15 cellular contexts compared by ENCODE assay signal in the genomic region with DNA sequence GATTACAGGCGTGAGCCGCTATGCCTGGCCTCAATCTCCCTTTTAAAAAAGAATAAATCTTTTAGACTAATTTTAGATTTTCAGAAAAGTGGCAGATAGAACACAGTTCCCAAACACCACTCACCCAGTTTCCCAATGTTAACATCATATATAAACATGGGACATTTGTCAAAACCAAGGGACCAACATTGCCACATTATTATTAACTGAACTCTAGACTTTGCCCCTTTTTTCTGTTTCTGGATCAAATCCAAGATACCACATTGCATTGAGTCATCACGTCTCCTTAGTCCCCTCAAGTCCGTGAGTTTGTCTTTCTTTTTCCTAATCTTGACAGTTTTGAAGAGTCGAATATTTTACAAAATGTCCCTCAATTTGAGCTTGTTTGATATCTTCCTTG. TPM values are rescaled to one million over a fixed set of nuclear protein-coding genes. Genes with fewer than 3 reads are reported as not detected.
A peak's percentile ranks its signal among the peaks of the same experiment; 100 is the strongest.
DNase-seq lines count a peak whose midpoint lies in the region; ATAC-seq and TF ChIP-seq lines count a peak whose summit lies in the region.
"Had no signal": no experiment of that assay in that cellular context is flagged by ENCODE, and none has a peak within 500 bp of the region (broad histone marks: within the 10 kb centered on the region; RNA-seq: fewer than 3 reads in every experiment).

No MANE protein-coding gene starts in this region.

- POLR2A ChIA-PET in A673 (lab: Charles Lee; ENCODE audit: low non-redundant PET) (no interaction called here), HEK293 (lab: Yijun Ruan, JAX) (interaction anchor here (1.2 kb wide), 1 partner anchor 105 kb away, joined by 3 read pairs; a partner anchor contains a TSS), GM10248 (lab: Yijun Ruan, JAX) (no interaction called here)

- intact Hi-C loops in A673 (cut with micrococcal nuclease; ENCODE audit: unreplicated experiment) = no loop called here

- H3K9ac ChIP-seq in liver (ENCODE audit: low read depth in 1 of 2, low read length in 2 of 2) = peak overlapping the region in 1 of 2 donors; percentile 66

- BruUV-seq in A673 (replicated peaks; lab: Mats Ljungman, UMichigan) = no TSS peak

- no peaks in the 10 kb centered on the region for H3K9me3 ChIP-seq in A673 (ENCODE audit: low read depth, low read length, poor library complexity, severe bottlenecking)
- no peaks in the 10 kb centered on the region for H3K9me3 ChIP-seq in HEK293 (ENCODE audit: control insufficient read depth, insufficient read depth, low read depth, low read length)
- no peaks in the 10 kb centered on the region for H3K9me3 ChIP-seq in liver (ENCODE audit: control insufficient read depth in 4 of 4, low read length in 3 of 4)
- H3K9me3 ChIP-seq: BE2C, psoas muscle had no signal

- H3K27ac ChIP-seq in A673 (ENCODE audit: low read depth, low read length, poor library complexity, severe bottlenecking) = no peak overlapping the region
- H3K27ac ChIP-seq in HEK293 (ENCODE audit: extremely low read depth, low read depth, low read length) = no peak overlapping the region
- H3K27ac ChIP-seq in liver (ENCODE audit: low read depth in 1 of 2, low read length in 2 of 2) = peak overlapping the region; percentile 93 to 96
- H3K27ac ChIP-seq: psoas muscle had no signal

- DNase-seq in A673 (ENCODE audit: low spot score) (peak; percentile 26), GM10248 (ENCODE audit: extremely low spot score) (no peak), NCI-H446 (lab: John Stamatoyannopoulos, UW) (no peak)
- no peak for DNase-seq in activated naive CD8-positive, alpha-beta T cell treated with anti-CD3 and anti-CD28 coated beads for 36 hours
- DNase-seq in stimulated activated CD4-positive, alpha-beta T cell treated with anti-CD3 and anti-CD28 coated beads, Interleukin-15, amount 100 ng/mL, for 24 hours = no peak
- DNase-seq: amniotic stem cell; BE2C; cortex of kidney; NCI-H2081; psoas muscle; Right ventricle myocardium superior; stimulated activated CD4-positive, alpha-beta T cell treated with anti-CD3 and anti-CD28 coated beads, Interleukin-2, amount 100 ng/mL, for 24 hours had no signal

- peaks cover 17% of the 10 kb centered on the region for H3K4me1 Mint-ChIP-seq in activated naive CD8-positive, alpha-beta T cell treated with anti-CD3 and anti-CD28 coated beads for 36 hours

- 36% methylated on average over 5 of the region's 5 CpGs for WGBS in liver

- no peaks in the 10 kb centered on the region for H3K27me3 Mint-ChIP-seq in activated naive CD8-positive, alpha-beta T cell treated with anti-CD3 and anti-CD28 coated beads for 36 hours

- H3K36me3 ChIP-seq in A673 (ENCODE audit: insufficient read depth, low read length, poor library complexity, severe bottlenecking) (no peaks in the 10 kb centered on the region), HEK293 (ENCODE audit: control insufficient read depth in 2 of 2, insufficient read depth in 1 of 2, low read length in 2 of 2) (no peaks in the 10 kb centered on the region; a peak in 1 of 3 replicates), liver (ENCODE audit: control insufficient read depth in 4 of 4, insufficient read depth in 3 of 4, low read depth in 1 of 4, low read length in 3 of 4) (no peaks in the 10 kb centered on the region)
- H3K36me3 ChIP-seq: BE2C had no signal

- H3K4me3 ChIP-seq in A673 (ENCODE audit: low read depth, low read length, poor library complexity, severe bottlenecking) (no peak overlapping the region), HEK293 (ENCODE audit: low read depth, low read length) (no peak overlapping the region), liver (ENCODE audit: low read depth in 1 of 3, low read length in 3 of 3) (no peak overlapping the region)
- H3K4me3 ChIP-seq: psoas muscle had no signal

- CTCF ChIA-PET in A673 (lab: Charles Lee) (no interaction called here), HEK293 (lab: Yijun Ruan, JAX) (no interaction called here), GM10248 (lab: Yijun Ruan, JAX) (interaction anchor here (1.0 kb wide), 1 partner anchor 13 kb away, joined by 3 read pairs; no protein-coding TSS in a partner anchor)

- peak overlapping the region; percentile 37 for H3K4me3 Mint-ChIP-seq in activated naive CD8-positive, alpha-beta T cell treated with anti-CD3 and anti-CD28 coated beads for 36 hours

- TF ChIP-seq CTCF in A673 (conservative IDR thresholded peaks at IDR 0.05; ENCODE audit: low read depth, low read length) (no peak), HEK293 (tag by site-specific recombination; IDR thresholded peaks at IDR 0.05) (no peak), liver (IDR thresholded peaks at IDR 0.05; ENCODE audit: low read depth, low read length, missing input control) (no peak), GM10248 (IDR thresholded peaks at IDR 0.05; ENCODE audit: control extremely low read depth, extremely low read depth, low read depth, missing control alignments) (no peak)

- no peak for ATAC-seq in HG02938 (IDR thresholded peaks at IDR 0.05; ENCODE audit: unreplicated experiment)
- ATAC-seq: psoas muscle had no signal

- H3K27me3 ChIP-seq in A673 (replicated peaks; ENCODE audit: insufficient read depth, low read depth, low read length, poor library complexity) (no peaks in the 10 kb centered on the region), liver (ENCODE audit: control insufficient read depth in 4 of 4, insufficient read depth in 4 of 4, low read length in 3 of 4) (no peaks in the 10 kb centered on the region)
- H3K27me3 ChIP-seq: BE2C had no signal

- H3K4me1 ChIP-seq in A673 (ENCODE audit: insufficient read depth, low read length, poor library complexity, severe bottlenecking) = no peaks in the 10 kb centered on the region
- H3K4me1 ChIP-seq in HEK293 (ENCODE audit: control insufficient read depth, insufficient read depth, low read length) = no peaks in the 10 kb centered on the region; the same call in 1 of the 2 replicates
- peaks cover 0 to 3% (median 3%) of the 10 kb centered on the region in 4 donors for H3K4me1 ChIP-seq in liver (ENCODE audit: control insufficient read depth in 4 of 4, insufficient read depth in 4 of 4, low read length in 3 of 4)
- H3K4me1 ChIP-seq: BE2C, psoas muscle had no signal

- peak overlapping the region; percentile 97 for H3K27ac Mint-ChIP-seq in activated naive CD8-positive, alpha-beta T cell treated with anti-CD3 and anti-CD28 coated beads for 36 hours

- peak; percentile 30 to 43 for TF ChIP-seq RAD21 in liver (IDR thresholded peaks at IDR 0.05)

- peaks cover 7% of the 10 kb centered on the region for H3K36me3 Mint-ChIP-seq in activated naive CD8-positive, alpha-beta T cell treated with anti-CD3 and anti-CD28 coated beads for 36 hours

- H3K9me3 Mint-ChIP-seq in activated naive CD8-positive, alpha-beta T cell treated with anti-CD3 and anti-CD28 coated beads for 36 hours = no peaks in the 10 kb centered on the region

TF ChIP-seq in HEK293, 187 proteins besides CTCF, POLR2A, EP300 and RAD21:
- TF ChIP-seq SP2 (tag by site-specific recombination; IDR thresholded peaks at IDR 0.05) = no peak
- peak; percentile 97 for TF ChIP-seq ZNF510 (tag by site-specific recombination; IDR thresholded peaks at IDR 0.05; ENCODE audit: insufficient replicate concordance)

TF ChIP-seq in liver, 16 proteins besides CTCF, POLR2A, EP300 and RAD21 (continues in another document):
- peak; percentile 79 for TF ChIP-seq FOXA2 (IDR thresholded peaks at IDR 0.05)
- peak; percentile 38 for TF ChIP-seq TAF1 (conservative IDR thresholded peaks at IDR 0.05)
- TF ChIP-seq SP1 (IDR thresholded peaks at IDR 0.05) = peak; percentile 89
- peak; percentile 74 for TF ChIP-seq FOXA1 (IDR thresholded peaks at IDR 0.05)
- TF ChIP-seq HNF4A (conservative IDR thresholded peaks at IDR 0.05) = peak; percentile 98 to 99
- TF ChIP-seq JUND (IDR thresholded peaks at IDR 0.05) = peak; percentile 92 to 96
- TF ChIP-seq, protein P1, sequence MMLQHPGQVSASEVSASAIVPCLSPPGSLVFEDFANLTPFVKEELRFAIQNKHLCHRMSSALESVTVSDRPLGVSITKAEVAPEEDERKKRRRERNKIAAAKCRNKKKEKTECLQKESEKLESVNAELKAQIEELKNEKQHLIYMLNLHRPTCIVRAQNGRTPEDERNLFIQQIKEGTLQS (IDR thresholded peaks at IDR 0.05) = peak; percentile 95
- TF ChIP-seq YY1 (IDR thresholded peaks at IDR 0.05) = peak; percentile 70
- TF ChIP-seq, protein P2, sequence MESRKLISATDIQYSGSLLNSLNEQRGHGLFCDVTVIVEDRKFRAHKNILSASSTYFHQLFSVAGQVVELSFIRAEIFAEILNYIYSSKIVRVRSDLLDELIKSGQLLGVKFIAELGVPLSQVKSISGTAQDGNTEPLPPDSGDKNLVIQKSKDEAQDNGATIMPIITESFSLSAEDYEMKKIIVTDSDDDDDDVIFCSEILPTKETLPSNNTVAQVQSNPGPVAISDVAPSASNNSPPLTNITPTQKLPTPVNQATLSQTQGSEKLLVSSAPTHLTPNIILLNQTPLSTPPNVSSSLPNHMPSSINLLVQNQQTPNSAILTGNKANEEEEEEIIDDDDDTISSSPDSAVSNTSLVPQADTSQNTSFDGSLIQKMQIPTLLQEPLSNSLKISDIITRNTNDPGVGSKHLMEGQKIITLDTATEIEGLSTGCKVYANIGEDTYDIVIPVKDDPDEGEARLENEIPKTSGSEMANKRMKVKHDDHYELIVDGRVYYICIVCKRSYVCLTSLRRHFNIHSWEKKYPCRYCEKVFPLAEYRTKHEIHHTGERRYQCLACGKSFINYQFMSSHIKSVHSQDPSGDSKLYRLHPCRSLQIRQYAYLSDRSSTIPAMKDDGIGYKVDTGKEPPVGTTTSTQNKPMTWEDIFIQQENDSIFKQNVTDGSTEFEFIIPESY (IDR thresholded peaks at IDR 0.05) = peak; percentile 80
- TF ChIP-seq GABPA (IDR thresholded peaks at IDR 0.05 in 1 of 2, conservative IDR thresholded peaks at IDR 0.05 in 1 of 2) = peak in 1 of 2 donors; percentile 56
- TF ChIP-seq RXRA (IDR thresholded peaks at IDR 0.05) = peak; percentile 75 to 80
- TF ChIP-seq EGR1 (IDR thresholded peaks at IDR 0.05; ENCODE audit: low read depth in 2 of 2) = peak in 1 of 2 donors; percentile 51

RNA-seq across cellular contexts. Expression of a gene that starts 2.4 kb away (rescaled TPM):
- total RNA-seq in A673 (2021) (15.3 and 17.0 TPM in 2 replicates), liver (10 to 100 TPM; 18.5 to 20.6 TPM)
- 10 to 100 TPM; 16.0 to 17.4 TPM for total RNA-seq in activated naive CD8-positive, alpha-beta T cell treated with anti-CD3 and anti-CD28 coated beads for 36 hours
- polyA plus RNA-seq in liver = 1 to 10 TPM; 8.1 to 8.8 TPM

RNA-seq across cellular contexts. Expression of a gene that starts 60.0 kb away (rescaled TPM):
- total RNA-seq in A673 (2021) (185 and 197 TPM in 2 replicates), liver (10 to 100 TPM; 55.1 to 56.2 TPM)
- 10 to 100 TPM; 87.0 to 88.0 TPM for total RNA-seq in activated naive CD8-positive, alpha-beta T cell treated with anti-CD3 and anti-CD28 coated beads for 36 hours
- 10 to 100 TPM; 10.2 to 38.0 TPM for polyA plus RNA-seq in liver

Comparison
In these comparisons a context has a peak if more than half of its experiments do, and no peak if none do; other contexts are left out.
1. H3K27ac ChIP-seq: peak in liver (2 of 2); none in A673 (single experiment) and HEK293 (single experiment).